In genomic region chr16:31404353-31405064, GRCh38 we compare ENCODE assay signal across 10 cellular contexts. TPM values are rescaled to one million over a fixed set of nuclear protein-coding genes. Genes with fewer than 3 reads are reported as not detected.
DNase-seq lines count a peak whose midpoint lies in the region; ATAC-seq lines count a peak whose summit lies in the region.
"Had no signal": no experiment of that assay in that cellular context is flagged by ENCODE, and none has a peak within 500 bp of the region (broad histone marks: within the 10 kb centered on the region; RNA-seq: fewer than 3 reads in every experiment).

No MANE protein-coding gene starts in this region.

- intact Hi-C loops in activated T-helper 1 cell treated with anti-CD3 and anti-CD28 coated beads, Interleukin-12 subunit alpha, Interleukin-12 subunit beta, Interleukin-2, Interleukin-4 antibody, amounts not matched to agents 30 ng/mL and 10 ng/mL and 1 ng/mL, durations not matched to agents 14 hours and 24 hours and 36 hours (cut with micrococcal nuclease): no loop called here

- DNase-seq in activated naive CD8-positive, alpha-beta T cell treated with anti-CD3 and anti-CD28 coated beads, Interleukin-2, amount 10 ng/mL, durations not matched to agents 7 days and 5 days: no peak
- no peak for DNase-seq in activated naive CD8-positive, alpha-beta T cell treated with anti-CD3 and anti-CD28 coated beads for 36 hours
- peak; percentile 37 for DNase-seq in SHP77 treated with DMSO at 0.1 percent for 48 hours (lab: John Stamatoyannopoulos, UW)
- DNase-seq in COLO829 (ENCODE audit: low spot score): no peak
- DNase-seq in activated T-helper 1 cell treated with anti-CD3 and anti-CD28 coated beads, Interleukin-12 subunit alpha, Interleukin-12 subunit beta, Interleukin-2, Interleukin-4 antibody, amounts not matched to agents 30 ng/mL and 10 ng/mL and 1 ng/mL, durations not matched to agents 14 hours and 24 hours and 36 hours (ENCODE audit: low spot score): no peak
- DNase-seq: CD4-positive, CD25-positive, alpha-beta regulatory T cell; NCI-H2107 had no signal

- no peak for ATAC-seq in activated naive CD8-positive, alpha-beta T cell treated with anti-CD3 and anti-CD28 coated beads, Interleukin-2, amount 10 ng/mL, durations not matched to agents 7 days and 5 days (ENCODE audit: low read depth)
- peak; percentile 13 for ATAC-seq in stimulated activated memory B cell treated with anti-CD40 and anti-IgM and Interleukin-4, amounts not matched to agents 10 μg/mL and 1 μg/mL and 100 μg/mL, for 72 hours
- ATAC-seq: activated naive CD4-positive, alpha-beta T cell treated with anti-CD3 and anti-CD28 coated beads, Interleukin-2, amount 50 U/mL, for 72 hours had no signal

- POLR2A ChIA-PET in activated naive CD8-positive, alpha-beta T cell treated with anti-CD3 and anti-CD28 coated beads, Interleukin-2, amount 10 ng/mL, durations not matched to agents 7 days and 5 days (lab: Charles Lee): interaction anchor here (0.5 kb wide), 1 partner anchor 359 kb away, joined by 3 read pairs; no protein-coding TSS in a partner anchor

- peak overlapping the region; percentile 65 for H3K27ac Mint-ChIP-seq in activated naive CD8-positive, alpha-beta T cell treated with anti-CD3 and anti-CD28 coated beads, Interleukin-2, amount 10 ng/mL, durations not matched to agents 7 days and 5 days
- H3K27ac Mint-ChIP-seq in activated naive CD8-positive, alpha-beta T cell treated with anti-CD3 and anti-CD28 coated beads for 36 hours: no peak overlapping the region
- H3K27ac Mint-ChIP-seq in stimulated activated memory B cell treated with anti-CD40 and anti-IgM and Interleukin-4, amounts not matched to agents 10 μg/mL and 1 μg/mL and 100 μg/mL, for 72 hours: no peak overlapping the region
- H3K27ac Mint-ChIP-seq in activated T-helper 1 cell treated with anti-CD3 and anti-CD28 coated beads, Interleukin-12 subunit alpha, Interleukin-12 subunit beta, Interleukin-2, Interleukin-4 antibody, amounts not matched to agents 30 ng/mL and 10 ng/mL and 1 ng/mL, durations not matched to agents 14 hours and 24 hours and 36 hours: no peak overlapping the region
- H3K27ac Mint-ChIP-seq: activated naive CD4-positive, alpha-beta T cell treated with anti-CD3 and anti-CD28 coated beads, Interleukin-2, amount 50 U/mL, for 72 hours; mesothelial cell of epicardium had no signal

- H3K4me3 Mint-ChIP-seq in activated naive CD8-positive, alpha-beta T cell treated with anti-CD3 and anti-CD28 coated beads, Interleukin-2, amount 10 ng/mL, durations not matched to agents 7 days and 5 days: no peak overlapping the region
- H3K4me3 Mint-ChIP-seq in activated naive CD8-positive, alpha-beta T cell treated with anti-CD3 and anti-CD28 coated beads for 36 hours: no peak overlapping the region
- peak overlapping the region; percentile 9 for H3K4me3 Mint-ChIP-seq in stimulated activated memory B cell treated with anti-CD40 and anti-IgM and Interleukin-4, amounts not matched to agents 10 μg/mL and 1 μg/mL and 100 μg/mL, for 72 hours
- H3K4me3 Mint-ChIP-seq in activated T-helper 1 cell treated with anti-CD3 and anti-CD28 coated beads, Interleukin-12 subunit alpha, Interleukin-12 subunit beta, Interleukin-2, Interleukin-4 antibody, amounts not matched to agents 30 ng/mL and 10 ng/mL and 1 ng/mL, durations not matched to agents 14 hours and 24 hours and 36 hours: no peak overlapping the region
- H3K4me3 Mint-ChIP-seq: mesothelial cell of epicardium had no signal

- H3K4me1 Mint-ChIP-seq in activated naive CD8-positive, alpha-beta T cell treated with anti-CD3 and anti-CD28 coated beads, Interleukin-2, amount 10 ng/mL, durations not matched to agents 7 days and 5 days: peaks cover 30% of the 10 kb centered on the region
- peaks cover 4% of the 10 kb centered on the region for H3K4me1 Mint-ChIP-seq in activated naive CD8-positive, alpha-beta T cell treated with anti-CD3 and anti-CD28 coated beads for 36 hours
- peaks cover 8% of the 10 kb centered on the region for H3K4me1 Mint-ChIP-seq in stimulated activated memory B cell treated with anti-CD40 and anti-IgM and Interleukin-4, amounts not matched to agents 10 μg/mL and 1 μg/mL and 100 μg/mL, for 72 hours
- peaks cover 17% of the 10 kb centered on the region for H3K4me1 Mint-ChIP-seq in activated T-helper 1 cell treated with anti-CD3 and anti-CD28 coated beads, Interleukin-12 subunit alpha, Interleukin-12 subunit beta, Interleukin-2, Interleukin-4 antibody, amounts not matched to agents 30 ng/mL and 10 ng/mL and 1 ng/mL, durations not matched to agents 14 hours and 24 hours and 36 hours (ENCODE audit: low read depth)
- H3K4me1 Mint-ChIP-seq: mesothelial cell of epicardium had no signal

- H3K36me3 Mint-ChIP-seq in activated naive CD8-positive, alpha-beta T cell treated with anti-CD3 and anti-CD28 coated beads, Interleukin-2, amount 10 ng/mL, durations not matched to agents 7 days and 5 days: peaks cover 7% of the 10 kb centered on the region
- no peaks in the 10 kb centered on the region for H3K36me3 Mint-ChIP-seq in activated naive CD8-positive, alpha-beta T cell treated with anti-CD3 and anti-CD28 coated beads for 36 hours
- peaks cover 4% of the 10 kb centered on the region for H3K36me3 Mint-ChIP-seq in stimulated activated memory B cell treated with anti-CD40 and anti-IgM and Interleukin-4, amounts not matched to agents 10 μg/mL and 1 μg/mL and 100 μg/mL, for 72 hours
- peaks cover 6% of the 10 kb centered on the region for H3K36me3 Mint-ChIP-seq in activated T-helper 1 cell treated with anti-CD3 and anti-CD28 coated beads, Interleukin-12 subunit alpha, Interleukin-12 subunit beta, Interleukin-2, Interleukin-4 antibody, amounts not matched to agents 30 ng/mL and 10 ng/mL and 1 ng/mL, durations not matched to agents 14 hours and 24 hours and 36 hours (ENCODE audit: low read depth)
- H3K36me3 Mint-ChIP-seq: CD4-positive, CD25-positive, alpha-beta regulatory T cell; mesothelial cell of epicardium had no signal

- peaks cover 9% of the 10 kb centered on the region for H3K27me3 Mint-ChIP-seq in activated naive CD8-positive, alpha-beta T cell treated with anti-CD3 and anti-CD28 coated beads, Interleukin-2, amount 10 ng/mL, durations not matched to agents 7 days and 5 days
- no peaks in the 10 kb centered on the region for H3K27me3 Mint-ChIP-seq in activated naive CD8-positive, alpha-beta T cell treated with anti-CD3 and anti-CD28 coated beads for 36 hours
- H3K27me3 Mint-ChIP-seq in stimulated activated memory B cell treated with anti-CD40 and anti-IgM and Interleukin-4, amounts not matched to agents 10 μg/mL and 1 μg/mL and 100 μg/mL, for 72 hours: peaks cover 14% of the 10 kb centered on the region
- H3K27me3 Mint-ChIP-seq in activated T-helper 1 cell treated with anti-CD3 and anti-CD28 coated beads, Interleukin-12 subunit alpha, Interleukin-12 subunit beta, Interleukin-2, Interleukin-4 antibody, amounts not matched to agents 30 ng/mL and 10 ng/mL and 1 ng/mL, durations not matched to agents 14 hours and 24 hours and 36 hours (ENCODE audit: insufficient read depth): peaks cover 9% of the 10 kb centered on the region
- H3K27me3 Mint-ChIP-seq: CD4-positive, CD25-positive, alpha-beta regulatory T cell had no signal

- H3K9me3 Mint-ChIP-seq in activated naive CD8-positive, alpha-beta T cell treated with anti-CD3 and anti-CD28 coated beads, Interleukin-2, amount 10 ng/mL, durations not matched to agents 7 days and 5 days: peaks cover 4% of the 10 kb centered on the region
- H3K9me3 Mint-ChIP-seq in activated naive CD8-positive, alpha-beta T cell treated with anti-CD3 and anti-CD28 coated beads for 36 hours: peaks cover 4% of the 10 kb centered on the region
- peaks cover 4% of the 10 kb centered on the region for H3K9me3 Mint-ChIP-seq in stimulated activated memory B cell treated with anti-CD40 and anti-IgM and Interleukin-4, amounts not matched to agents 10 μg/mL and 1 μg/mL and 100 μg/mL, for 72 hours
- peaks cover 8% of the 10 kb centered on the region for H3K9me3 Mint-ChIP-seq in activated T-helper 1 cell treated with anti-CD3 and anti-CD28 coated beads, Interleukin-12 subunit alpha, Interleukin-12 subunit beta, Interleukin-2, Interleukin-4 antibody, amounts not matched to agents 30 ng/mL and 10 ng/mL and 1 ng/mL, durations not matched to agents 14 hours and 24 hours and 36 hours
- H3K9me3 Mint-ChIP-seq: mesothelial cell of epicardium had no signal

RNA-seq across cellular contexts. Expression of gene ITGAD, which starts 11.4 kb away (rescaled TPM):
- under 1 TPM; 0.09 to 0.28 TPM for total RNA-seq in activated naive CD8-positive, alpha-beta T cell treated with anti-CD3 and anti-CD28 coated beads, Interleukin-2, amount 10 ng/mL, durations not matched to agents 7 days and 5 days
- total RNA-seq in activated naive CD8-positive, alpha-beta T cell treated with anti-CD3 and anti-CD28 coated beads for 36 hours: not detected
- not detected in 2 replicates for total RNA-seq in activated T-helper 1 cell treated with anti-CD3 and anti-CD28 coated beads, Interleukin-12 subunit alpha, Interleukin-12 subunit beta, Interleukin-2, Interleukin-4 antibody, amounts not matched to agents 30 ng/mL and 10 ng/mL and 1 ng/mL, durations not matched to agents 14 hours and 24 hours and 36 hours
- total RNA-seq: activated naive CD4-positive, alpha-beta T cell treated with anti-CD3 and anti-CD28 coated beads, Interleukin-2, amount 50 U/mL, for 72 hours; CD4-positive, CD25-positive, alpha-beta regulatory T cell; mesothelial cell of epicardium had no signal

RNA-seq across cellular contexts. Expression of gene COX6A2, which starts 23.7 kb away (rescaled TPM):
- total RNA-seq in activated naive CD8-positive, alpha-beta T cell treated with anti-CD3 and anti-CD28 coated beads, Interleukin-2, amount 10 ng/mL, durations not matched to agents 7 days and 5 days: not detected
- total RNA-seq in activated naive CD8-positive, alpha-beta T cell treated with anti-CD3 and anti-CD28 coated beads for 36 hours: not detected
- not detected in 2 replicates for total RNA-seq in activated T-helper 1 cell treated with anti-CD3 and anti-CD28 coated beads, Interleukin-12 subunit alpha, Interleukin-12 subunit beta, Interleukin-2, Interleukin-4 antibody, amounts not matched to agents 30 ng/mL and 10 ng/mL and 1 ng/mL, durations not matched to agents 14 hours and 24 hours and 36 hours
- total RNA-seq: activated naive CD4-positive, alpha-beta T cell treated with anti-CD3 and anti-CD28 coated beads, Interleukin-2, amount 50 U/mL, for 72 hours; CD4-positive, CD25-positive, alpha-beta regulatory T cell; mesothelial cell of epicardium had no signal

RNA-seq across cellular contexts. Expression of gene ZNF843, which starts 38.1 kb away (rescaled TPM):
- total RNA-seq in activated naive CD8-positive, alpha-beta T cell treated with anti-CD3 and anti-CD28 coated beads, Interleukin-2, amount 10 ng/mL, durations not matched to agents 7 days and 5 days: under 1 TPM; 0.20 to 0.30 TPM
- total RNA-seq in activated naive CD8-positive, alpha-beta T cell treated with anti-CD3 and anti-CD28 coated beads for 36 hours: under 1 TPM in 1 of 2 experiments, not detected in 1; 0.12 TPM
- total RNA-seq in activated T-helper 1 cell treated with anti-CD3 and anti-CD28 coated beads, Interleukin-12 subunit alpha, Interleukin-12 subunit beta, Interleukin-2, Interleukin-4 antibody, amounts not matched to agents 30 ng/mL and 10 ng/mL and 1 ng/mL, durations not matched to agents 14 hours and 24 hours and 36 hours: 0.21 and 0.22 TPM in 2 replicates

RNA-seq across cellular contexts. Expression of gene ITGAX, which starts 49.5 kb away (rescaled TPM):
- 10 to 100 TPM; 26.4 to 26.7 TPM for total RNA-seq in activated naive CD8-positive, alpha-beta T cell treated with anti-CD3 and anti-CD28 coated beads, Interleukin-2, amount 10 ng/mL, durations not matched to agents 7 days and 5 days
- total RNA-seq in activated naive CD8-positive, alpha-beta T cell treated with anti-CD3 and anti-CD28 coated beads for 36 hours: 1 to 10 TPM; 1.4 to 1.6 TPM
- 63.8 and 65.0 TPM in 2 replicates for total RNA-seq in activated T-helper 1 cell treated with anti-CD3 and anti-CD28 coated beads, Interleukin-12 subunit alpha, Interleukin-12 subunit beta, Interleukin-2, Interleukin-4 antibody, amounts not matched to agents 30 ng/mL and 10 ng/mL and 1 ng/mL, durations not matched to agents 14 hours and 24 hours and 36 hours
- total RNA-seq: mesothelial cell of epicardium had no signal

RNA-seq across cellular contexts. Expression of gene ARMC5, which starts 54.8 kb away (rescaled TPM):
- 10 to 100 TPM; 12.9 to 13.6 TPM for total RNA-seq in activated naive CD8-positive, alpha-beta T cell treated with anti-CD3 and anti-CD28 coated beads, Interleukin-2, amount 10 ng/mL, durations not matched to agents 7 days and 5 days
- 10 to 100 TPM; 13.7 to 14.3 TPM for total RNA-seq in activated naive CD8-positive, alpha-beta T cell treated with anti-CD3 and anti-CD28 coated beads for 36 hours
- 11.2 and 12.7 TPM in 2 replicates for total RNA-seq in activated T-helper 1 cell treated with anti-CD3 and anti-CD28 coated beads, Interleukin-12 subunit alpha, Interleukin-12 subunit beta, Interleukin-2, Interleukin-4 antibody, amounts not matched to agents 30 ng/mL and 10 ng/mL and 1 ng/mL, durations not matched to agents 14 hours and 24 hours and 36 hours
